17 cellular contexts compared by ENCODE assay signal in the genomic region with DNA sequence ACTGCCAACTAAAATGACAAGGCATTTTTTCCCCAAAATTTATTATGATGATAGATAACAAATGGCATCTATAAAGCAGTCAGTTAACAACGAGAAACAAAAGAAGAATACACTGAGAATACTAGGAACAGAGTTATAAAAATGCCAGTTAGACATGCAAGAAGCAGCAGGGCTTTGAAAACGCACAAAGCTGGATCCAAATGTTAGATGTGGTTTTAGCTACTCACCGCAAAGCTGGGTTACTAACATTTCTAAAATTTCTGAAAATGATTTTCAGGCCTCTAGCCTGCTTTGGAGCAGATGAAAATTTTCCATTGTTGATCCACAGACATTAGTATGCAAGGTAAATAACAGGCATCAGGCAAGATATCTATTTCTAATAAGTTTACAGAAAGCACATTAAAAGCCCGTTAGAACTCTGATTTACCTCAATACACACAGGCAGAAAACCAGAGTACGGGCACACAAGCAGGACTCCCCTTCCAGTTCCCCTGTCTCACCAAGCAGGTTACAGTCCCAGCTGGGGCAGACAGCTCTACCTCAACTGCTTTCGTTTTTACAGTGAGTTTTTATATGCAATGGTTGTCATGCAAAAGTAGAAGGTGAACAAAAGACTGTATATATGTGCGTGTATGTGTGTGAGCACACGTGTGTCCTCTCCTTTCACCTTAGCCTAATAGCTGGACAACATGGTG. TPM values are rescaled to one million over a fixed set of nuclear protein-coding genes. Genes with fewer than 3 reads are reported as not detected.
A peak's percentile ranks its signal among the peaks of the same experiment; 100 is the strongest.
DNase-seq lines count a peak whose midpoint lies in the region; ATAC-seq, FAIRE-seq and TF ChIP-seq lines count a peak whose summit lies in the region.
"Had no signal": no experiment of that assay in that cellular context is flagged by ENCODE, and none has a peak within 500 bp of the region (broad histone marks: within the 10 kb centered on the region; RNA-seq: fewer than 3 reads in every experiment).

No MANE protein-coding gene starts in this region.

- BruUV-seq in MCF 10A (replicated peaks; lab: Mats Ljungman, UMichigan): no TSS peak

- H3K9me3 Mint-ChIP-seq in MCF 10A (ENCODE audit: unreplicated experiment): peaks cover 3% of the 10 kb centered on the region

- H3K27ac Mint-ChIP-seq in MCF 10A (ENCODE audit: low read depth, unreplicated experiment): peak overlapping the region; percentile 81
- H3K27ac Mint-ChIP-seq: activated T-cell treated with anti-CD3 and anti-CD28 coated beads, Interleukin-2, amount 50 U/mL, for 24 hours; T-helper 17 cell had no signal

- FAIRE-seq in GM12892 (lab: Jason Lieb, UNC) (no peak), H54 (lab: Jason Lieb, UNC) (no peak)

- H3K4me1 Mint-ChIP-seq in MCF 10A (ENCODE audit: insufficient read depth, unreplicated experiment): peaks cover 38% of the 10 kb centered on the region
- H3K4me1 Mint-ChIP-seq: T-helper 17 cell had no signal

- intact Hi-C loops in MCF 10A (cut with micrococcal nuclease): no loop called here

- CTCF ChIA-PET in MCF 10A (lab: Yijun Ruan, JAX): interaction anchor here (0.6 to 1.8 kb wide), 4 partner anchors 11 to 688 kb away, joined by 3 to 7 read pairs (median 4); no protein-coding TSS in a partner anchor

- TF ChIP-seq CTCF in AG09319 (IDR thresholded peaks at IDR 0.05; ENCODE audit: low read depth, low read length) (no peak), HFF-Myc (IDR thresholded peaks at IDR 0.05; ENCODE audit: low read depth, low read length, missing control alignments) (no peak), MCF 10A (IDR thresholded peaks at IDR 0.05; ENCODE audit: unreplicated experiment) (no peak)

- peaks cover 3% of the 10 kb centered on the region for H3K36me3 Mint-ChIP-seq in MCF 10A (ENCODE audit: insufficient read depth, unreplicated experiment)

- no peak for TF ChIP-seq POLR2A in GM12892 (IDR thresholded peaks at IDR 0.05; ENCODE audit: low read depth, low read length)
- no peak for TF ChIP-seq POLR2A in H54 (IDR thresholded peaks at IDR 0.05; ENCODE audit: low read depth, low read length)

- no peak overlapping the region for H3K4me3 ChIP-seq in HFF-Myc (replicated peaks; ENCODE audit: low read depth, low read length)
- H3K4me3 ChIP-seq: ascending aorta, dorsolateral prefrontal cortex, gastrocnemius medialis, spleen had no signal

- POLR2A ChIA-PET in MCF 10A (lab: Yijun Ruan, JAX): interaction anchor here (0.6 to 3.4 kb wide), 16 partner anchors 8 to 479 kb away, joined by 3 to 55 read pairs (median 4); a partner anchor contains a TSS

- DNase-seq in AG09319 (ENCODE audit: extremely low read depth, low read depth): peak; percentile 49
- DNase-seq in HFF-Myc (ENCODE audit: extremely low read depth, low read depth): peak; percentile 46
- no peak for DNase-seq in MCF 10A (ENCODE audit: unreplicated experiment)
- DNase-seq in myocyte (ENCODE audit: low read depth): peak; percentile 80
- no peak for DNase-seq in GM12892 (ENCODE audit: insufficient read length)
- DNase-seq in SKM-1 treated with dmso at 0.1 percent for 144 hours (lab: John Stamatoyannopoulos, UW; ENCODE audit: unreplicated experiment): no peak
- no peak for DNase-seq in H54 (ENCODE audit: insufficient read length, low spot score)
- DNase-seq: activated T-cell treated with anti-CD3 and anti-CD28 coated beads, Interleukin-2, amount 50 U/mL, for 24 hours; dorsolateral prefrontal cortex; gastrocnemius medialis; NCI-H1694 treated with DMSO at 0.1 percent for 48 hours; NCI-H510A treated with DMSO at 0.1 percent for 48 hours; spleen; T-helper 17 cell had no signal

- no peak overlapping the region for H3K4me3 Mint-ChIP-seq in MCF 10A (ENCODE audit: unreplicated experiment)
- H3K4me3 Mint-ChIP-seq: activated T-cell treated with anti-CD3 and anti-CD28 coated beads, Interleukin-2, amount 50 U/mL, for 24 hours; T-helper 17 cell had no signal

- no peaks in the 10 kb centered on the region for H3K27me3 Mint-ChIP-seq in MCF 10A (ENCODE audit: insufficient read depth, unreplicated experiment)
- H3K27me3 Mint-ChIP-seq: activated T-cell treated with anti-CD3 and anti-CD28 coated beads, Interleukin-2, amount 50 U/mL, for 24 hours; T-helper 17 cell had no signal

- no peak for ATAC-seq in GM21717 (IDR thresholded peaks at IDR 0.05; ENCODE audit: unreplicated experiment)
- ATAC-seq: gastrocnemius medialis, Panc1, T-helper 17 cell had no signal

RNA-seq across cellular contexts. Expression of a gene that starts 37.9 kb away (rescaled TPM):
- total RNA-seq in MCF 10A (2022) (23.1 and 27.6 TPM in 2 replicates), myocyte (2.7 and 3.7 TPM in 2 replicates)
- polyA plus RNA-seq in myocyte (2012): 1.8 TPM
- not detected for polyA plus RNA-seq in GM12892 (2012; ENCODE audit: missing spikeins)

Comparison
In these comparisons a context has a peak if more than half of its experiments do, and no peak if none do; other contexts are left out.
1. DNase-seq: peak in AG09319 (single experiment), HFF-Myc (single experiment) and myocyte (single experiment); none in MCF 10A (single experiment), GM12892 (single experiment), SKM-1 treated with dmso at 0.1 percent for 144 hours (single experiment) and H54 (single experiment).